In genomic region chr11:71638801-71639519, GRCh38 we compare ENCODE assay signal across 8 cellular contexts. TPM values are rescaled to one million over a fixed set of nuclear protein-coding genes. Genes with fewer than 3 reads are reported as not detected.
DNase-seq lines count a peak whose midpoint lies in the region; ATAC-seq and TF ChIP-seq lines count a peak whose summit lies in the region.
"Not testable (repeated sequence)": the region's sequence is repeated elsewhere in the genome, so short reads cannot be mapped to it uniquely, and the experiment has no call there.

No MANE protein-coding gene starts in this region.

- not testable (repeated sequence) for H3K4me3 ChIP-seq in CD8-positive, alpha-beta T cell (ENCODE audit: low read depth, low read length)
- peak overlapping the region in 1 of 2 experiments; percentile 28 for H3K4me3 ChIP-seq in neutrophil (ENCODE audit: low read depth in 1 of 2, low read length in 1 of 2)

- H3K36me3 ChIP-seq in CD8-positive, alpha-beta T cell (ENCODE audit: insufficient read depth, low read length); neutrophil: not testable (repeated sequence)

- H3K9me3 ChIP-seq in CD8-positive, alpha-beta T cell (ENCODE audit: low read length); neutrophil: not testable (repeated sequence)

- H3K27me3 ChIP-seq in CD8-positive, alpha-beta T cell (ENCODE audit: insufficient read depth, low read length) = not testable (repeated sequence)
- H3K27me3 ChIP-seq in neutrophil = peaks cover 41% of the 10 kb centered on the region

- POLR2A ChIA-PET in CD8-positive, alpha-beta T cell (lab: Charles Lee); activated CD4-positive, alpha-beta T cell treated with anti-CD3 and anti-CD28 coated beads, Interleukin-2, amount 10 ng/mL, durations not matched to agents 7 days and 5 days (lab: Charles Lee): not testable (repeated sequence)

- CTCF ChIA-PET in CD8-positive, alpha-beta T cell (lab: Charles Lee) = interaction anchor here (1.2 kb wide), 1 partner anchor 9 kb away, joined by 3 read pairs; no protein-coding TSS in a partner anchor
- CTCF ChIA-PET in activated CD4-positive, alpha-beta T cell treated with anti-CD3 and anti-CD28 coated beads, Interleukin-2, amount 10 ng/mL, durations not matched to agents 7 days and 5 days (lab: Charles Lee) = not testable (repeated sequence)

- peak overlapping the region; percentile 75 for H3K4me3 Mint-ChIP-seq in CD8-positive, alpha-beta T cell
- not testable (repeated sequence) for H3K4me3 Mint-ChIP-seq in activated CD4-positive, alpha-beta T cell treated with anti-CD3 and anti-CD28 coated beads, Interleukin-2, amount 10 ng/mL, durations not matched to agents 7 days and 5 days
- peak overlapping the region; percentile 62 to 79 (median 72) for H3K4me3 Mint-ChIP-seq in brain

- H3K36me3 Mint-ChIP-seq in CD8-positive, alpha-beta T cell; activated CD4-positive, alpha-beta T cell treated with anti-CD3 and anti-CD28 coated beads, Interleukin-2, amount 10 ng/mL, durations not matched to agents 7 days and 5 days (ENCODE audit: low read depth); brain: not testable (repeated sequence)

- intact Hi-C loops in CD8-positive, alpha-beta T cell (cut with DNase I, micrococcal nuclease); left cardiac atrium (cut with DNase I): not testable (repeated sequence)

- ATAC-seq in CD8-positive, alpha-beta T cell; left cardiac atrium: not testable (repeated sequence)

- peaks cover 21% of the 10 kb centered on the region for H3K27me3 Mint-ChIP-seq in CD8-positive, alpha-beta T cell (ENCODE audit: low read depth)
- peaks cover 33% of the 10 kb centered on the region for H3K27me3 Mint-ChIP-seq in activated CD4-positive, alpha-beta T cell treated with anti-CD3 and anti-CD28 coated beads, Interleukin-2, amount 10 ng/mL, durations not matched to agents 7 days and 5 days
- peaks cover 28% of the 10 kb centered on the region for H3K27me3 Mint-ChIP-seq in brain

- TF ChIP-seq CTCF in CD8-positive, alpha-beta T cell (IDR thresholded peaks at IDR 0.05) = peak; percentile 42
- TF ChIP-seq CTCF in brain (conservative IDR thresholded peaks at IDR 0.05) (peak; percentile 72 to 75), neutrophil (IDR thresholded peaks at IDR 0.05) (peak; percentile 74)

- DNase-seq in CD8-positive, alpha-beta T cell = peak; percentile 41 to 80 (median 56)
- DNase-seq in HT-29 (ENCODE audit: low spot score) = peak; percentile 57
- DNase-seq in NOMO-1 (lab: John Stamatoyannopoulos, UW; ENCODE audit: unreplicated experiment in 2 of 2) = peak; percentile 3 to 36
- DNase-seq in activated CD4-positive, alpha-beta T cell treated with anti-CD3 and anti-CD28 coated beads, Interleukin-2, amount 10 ng/mL, durations not matched to agents 7 days and 5 days = peak; percentile 50
- DNase-seq in left cardiac atrium = peak; percentile 43
- DNase-seq in stimulated activated CD8-positive, alpha-beta memory T cell treated with anti-CD3 and anti-CD28 coated beads, Interleukin-7, amount 100 ng/mL, for 1 hour (ENCODE audit: low read depth in 2 of 2) = peak; percentile 35 to 40

- H3K4me1 ChIP-seq in CD8-positive, alpha-beta T cell (ENCODE audit: insufficient read depth, low read length); neutrophil (ENCODE audit: control insufficient read depth in 1 of 2, insufficient read depth in 1 of 2, low read depth in 1 of 2, low read length in 1 of 2): not testable (repeated sequence)

- H3K27ac Mint-ChIP-seq in CD8-positive, alpha-beta T cell; activated CD4-positive, alpha-beta T cell treated with anti-CD3 and anti-CD28 coated beads, Interleukin-2, amount 10 ng/mL, durations not matched to agents 7 days and 5 days: not testable (repeated sequence)
- peak overlapping the region in 2 of 5 experiments; percentile 60 to 92 for H3K27ac Mint-ChIP-seq in brain

- not testable (repeated sequence) for H3K4me1 Mint-ChIP-seq in CD8-positive, alpha-beta T cell (ENCODE audit: low read depth); activated CD4-positive, alpha-beta T cell treated with anti-CD3 and anti-CD28 coated beads, Interleukin-2, amount 10 ng/mL, durations not matched to agents 7 days and 5 days; brain

- not testable (repeated sequence) for H3K27ac ChIP-seq in CD8-positive, alpha-beta T cell (ENCODE audit: low read depth, low read length); neutrophil

- not testable (repeated sequence) for H3K9me3 Mint-ChIP-seq in CD8-positive, alpha-beta T cell; activated CD4-positive, alpha-beta T cell treated with anti-CD3 and anti-CD28 coated beads, Interleukin-2, amount 10 ng/mL, durations not matched to agents 7 days and 5 days; brain

RNA-seq across cellular contexts. Expression of gene KRTAP5-11, which starts 56.3 kb away (rescaled TPM):
- not detected for total RNA-seq in CD8-positive, alpha-beta T cell
- not detected in 2 replicates for total RNA-seq in HT-29 (2014; rRNA removed; shearing (Covaris generic))
- not detected for total RNA-seq in activated CD4-positive, alpha-beta T cell treated with anti-CD3 and anti-CD28 coated beads, Interleukin-2, amount 10 ng/mL, durations not matched to agents 7 days and 5 days
- polyA plus RNA-seq in brain (ENCODE audit: insufficient read depth, low read depth, low replicate concordance) = not detected
- not detected for total RNA-seq in left cardiac atrium
